ENCODE assay signal across 27 cellular contexts in the genomic region with DNA sequence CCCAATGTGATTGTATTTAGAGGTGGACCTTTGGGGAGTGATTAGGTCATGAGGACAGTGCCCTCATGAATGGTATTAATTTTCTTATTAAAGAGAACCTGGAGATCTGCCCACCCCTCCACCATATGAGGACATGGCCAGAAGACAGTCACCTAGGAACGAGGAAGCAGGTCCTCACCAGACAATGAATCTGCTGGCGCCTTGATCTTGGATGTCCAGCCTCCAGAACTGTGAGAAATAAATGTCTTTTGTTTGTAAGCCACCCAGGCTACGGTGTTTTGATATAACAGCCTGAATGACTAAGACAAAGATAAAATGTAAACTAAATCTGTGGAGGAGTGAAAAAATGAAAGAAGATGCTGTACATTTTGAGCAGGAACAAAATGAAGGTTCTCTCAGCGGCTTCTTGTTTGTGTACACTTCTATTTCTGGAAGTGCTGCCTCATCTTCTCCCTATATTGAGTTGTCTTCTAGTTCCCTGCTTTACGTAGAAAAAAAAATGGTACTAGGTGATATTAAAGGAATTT. TPM values are rescaled to one million over a fixed set of nuclear protein-coding genes. Genes with fewer than 3 reads are reported as not detected.
"Had no signal": no experiment of that assay in that cellular context is flagged by ENCODE, and none has a peak within 500 bp of the region (broad histone marks: within the 10 kb centered on the region; RNA-seq: fewer than 3 reads in every experiment).

No MANE protein-coding gene starts in this region.

- H3K9me3 Mint-ChIP-seq: activated naive CD4-positive, alpha-beta T cell treated with anti-CD3 and anti-CD28 coated beads, Interleukin-2, amount 10 ng/mL, durations not matched to agents 7 days and 5 days; neural crest cell had no signal

- ATAC-seq: activated CD4-positive, CD25-positive, alpha-beta regulatory T cell treated with anti-CD3 and anti-CD28 coated beads, Interleukin-2, amount 50 U/mL, for 24 hours; right cardiac atrium had no signal

- DNase-seq: activated CD4-positive, alpha-beta memory T cell treated with anti-CD3 and anti-CD28 coated beads, Interleukin-2, amount 10 ng/mL, durations not matched to agents 7 days and 5 days; activated CD4-positive, alpha-beta T cell treated with anti-CD3 and anti-CD28 coated beads, Interleukin-2, amount 10 ng/mL, durations not matched to agents 7 days and 5 days; activated CD8-positive, alpha-beta memory T cell treated with anti-CD3 and anti-CD28 coated beads, Interleukin-2, amount 50 U/mL, for 48 hours; activated gamma-delta T cell; activated naive CD4-positive, alpha-beta T cell treated with anti-CD3 and anti-CD28 coated beads, Interleukin-2, amount 10 ng/mL, durations not matched to agents 7 days and 5 days; activated naive CD8-positive, alpha-beta T cell treated with anti-CD3 and anti-CD28 coated beads, Interleukin-2, amount 10 ng/mL, durations not matched to agents 7 days and 5 days; activated T-cell treated with anti-CD3 and anti-CD28 coated beads, Interleukin-2, amount 50 U/mL, for 24 hours; amniotic stem cell; caudate nucleus; effector CD4-positive, alpha-beta T cell; esophagus squamous epithelium; islet precursor cell; left ventricle myocardium inferior; naive B cell; occipital lobe; posterior cingulate gyrus; right cardiac atrium; spleen; stimulated activated naive CD4-positive, alpha-beta T cell; uterus; WERI-Rb-1 had no signal

- H3K4me1 ChIP-seq: left ventricle myocardium inferior, uterus had no signal

- H3K9me3 ChIP-seq: esophagus squamous epithelium, left ventricle myocardium inferior, spleen, uterus had no signal

- H3K27ac Mint-ChIP-seq: activated CD4-positive, alpha-beta memory T cell treated with anti-CD3 and anti-CD28 coated beads, Interleukin-2, amount 10 ng/mL, durations not matched to agents 7 days and 5 days; activated CD4-positive, alpha-beta T cell treated with anti-CD3 and anti-CD28 coated beads, Interleukin-2, amount 10 ng/mL, durations not matched to agents 7 days and 5 days; activated naive CD4-positive, alpha-beta T cell treated with anti-CD3 and anti-CD28 coated beads, Interleukin-2, amount 10 ng/mL, durations not matched to agents 7 days and 5 days; activated naive CD8-positive, alpha-beta T cell treated with anti-CD3 and anti-CD28 coated beads, Interleukin-2, amount 10 ng/mL, durations not matched to agents 7 days and 5 days; activated T-cell treated with anti-CD3 and anti-CD28 coated beads, Interleukin-2, amount 50 U/mL, for 24 hours; type B pancreatic cell had no signal

- H3K4me3 Mint-ChIP-seq: activated CD4-positive, alpha-beta memory T cell treated with anti-CD3 and anti-CD28 coated beads, Interleukin-2, amount 10 ng/mL, durations not matched to agents 7 days and 5 days; activated CD4-positive, alpha-beta T cell treated with anti-CD3 and anti-CD28 coated beads, Interleukin-2, amount 10 ng/mL, durations not matched to agents 7 days and 5 days; activated naive CD4-positive, alpha-beta T cell treated with anti-CD3 and anti-CD28 coated beads, Interleukin-2, amount 10 ng/mL, durations not matched to agents 7 days and 5 days; neural crest cell; type B pancreatic cell had no signal

- H3K36me3 Mint-ChIP-seq: activated naive CD4-positive, alpha-beta T cell treated with anti-CD3 and anti-CD28 coated beads, Interleukin-2, amount 10 ng/mL, durations not matched to agents 7 days and 5 days; type B pancreatic cell had no signal

- H3K4me3 ChIP-seq: esophagus squamous epithelium, left ventricle myocardium inferior, lung, spleen, uterus had no signal

- H3K27ac ChIP-seq: epithelial cell of prostate, esophagus squamous epithelium, left ventricle myocardium inferior, uterus, WERI-Rb-1 had no signal

- H3K27me3 ChIP-seq: esophagus squamous epithelium, spleen, uterus had no signal

- H3K27me3 Mint-ChIP-seq: type B pancreatic cell had no signal

- H3K36me3 ChIP-seq: esophagus squamous epithelium, left ventricle myocardium inferior, spleen, uterus, WERI-Rb-1 had no signal

RNA-seq across cellular contexts. Expression of gene IPCEF1, which starts 1.5 kb away (rescaled TPM):
- total RNA-seq: chondrocyte had no signal
